ENCODE assay signal across 23 cellular contexts in the genomic region with DNA sequence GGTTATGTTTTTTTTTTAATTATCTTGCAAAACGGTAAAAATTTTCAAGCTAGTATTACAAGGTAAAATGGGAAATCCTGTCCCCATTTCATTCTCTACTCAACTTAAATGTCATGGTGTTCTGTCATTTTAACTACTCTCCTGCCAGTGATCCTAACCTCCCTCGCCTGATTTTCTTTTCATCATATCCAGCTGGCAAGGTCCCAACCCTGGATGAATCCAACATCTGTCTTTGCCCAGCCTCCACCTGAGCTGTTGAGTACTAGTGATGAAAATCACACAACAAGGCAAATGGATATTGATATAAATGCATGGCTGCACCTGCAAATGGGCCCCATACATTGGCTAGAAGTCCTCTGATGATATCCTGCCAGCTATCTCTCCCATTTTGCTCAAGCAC.
"Had no signal": no experiment of that assay in that cellular context is flagged by ENCODE, and none has a peak within 500 bp of the region (broad histone marks: within the 10 kb centered on the region; RNA-seq: fewer than 3 reads in every experiment).

No MANE protein-coding gene starts in this region.

- DNase-seq: activated CD4-positive, alpha-beta T cell treated with anti-CD3 and anti-CD28 coated beads, Interleukin-2, amount 10 ng/mL, durations not matched to agents 24 days and 14 days; activated CD4-positive, CD25-positive, alpha-beta regulatory T cell; activated CD8-positive, alpha-beta memory T cell treated with anti-CD3 and anti-CD28 coated beads, Interleukin-2, amount 50 U/mL, for 4 hours; activated naive CD4-positive, alpha-beta T cell treated with anti-CD3 and anti-CD28 coated beads, Interleukin-2, amount 10 ng/mL, durations not matched to agents 7 days and 5 days; activated naive CD8-positive, alpha-beta T cell treated with anti-CD3 and anti-CD28 coated beads, Interleukin-2, amount 50 U/mL, for 24 hours; activated T-cell treated with anti-CD3 and anti-CD28 coated beads, Interleukin-2, amount 50 U/mL, for 4 hours; anterior cingulate cortex; central memory CD4-positive, alpha-beta T cell; colonic mucosa; foreskin keratinocyte; glutamatergic neuron; hypothalamus; islet precursor cell; left colon; lower lobe of right lung; natural killer cell; ovary; right lobe of liver; stimulated activated CD4-positive, alpha-beta T cell treated with anti-CD3 and anti-CD28 coated beads, Interleukin-4, amount 100 ng/mL, for 4 hours; T1000; testis; upper lobe of left lung had no signal

- H3K9me3 ChIP-seq: colonic mucosa, ovary, right lobe of liver, testis, upper lobe of left lung had no signal

- H3K36me3 ChIP-seq: brain microvascular endothelial cell, colonic mucosa, lower lobe of right lung, ovary, right lobe of liver, upper lobe of left lung had no signal

- H3K27me3 ChIP-seq: brain microvascular endothelial cell, colonic mucosa, ovary, right lobe of liver, testis, upper lobe of left lung had no signal

- H3K4me3 ChIP-seq: colonic mucosa, lower lobe of right lung, ovary, right lobe of liver, testis, upper lobe of left lung had no signal

- H3K4me1 ChIP-seq: colonic mucosa, foreskin keratinocyte, lower lobe of right lung, right lobe of liver, testis, upper lobe of left lung had no signal

- H3K27ac ChIP-seq: brain microvascular endothelial cell, colonic mucosa, foreskin keratinocyte, lower lobe of right lung, ovary, right lobe of liver, testis had no signal
